In the genomic region with DNA sequence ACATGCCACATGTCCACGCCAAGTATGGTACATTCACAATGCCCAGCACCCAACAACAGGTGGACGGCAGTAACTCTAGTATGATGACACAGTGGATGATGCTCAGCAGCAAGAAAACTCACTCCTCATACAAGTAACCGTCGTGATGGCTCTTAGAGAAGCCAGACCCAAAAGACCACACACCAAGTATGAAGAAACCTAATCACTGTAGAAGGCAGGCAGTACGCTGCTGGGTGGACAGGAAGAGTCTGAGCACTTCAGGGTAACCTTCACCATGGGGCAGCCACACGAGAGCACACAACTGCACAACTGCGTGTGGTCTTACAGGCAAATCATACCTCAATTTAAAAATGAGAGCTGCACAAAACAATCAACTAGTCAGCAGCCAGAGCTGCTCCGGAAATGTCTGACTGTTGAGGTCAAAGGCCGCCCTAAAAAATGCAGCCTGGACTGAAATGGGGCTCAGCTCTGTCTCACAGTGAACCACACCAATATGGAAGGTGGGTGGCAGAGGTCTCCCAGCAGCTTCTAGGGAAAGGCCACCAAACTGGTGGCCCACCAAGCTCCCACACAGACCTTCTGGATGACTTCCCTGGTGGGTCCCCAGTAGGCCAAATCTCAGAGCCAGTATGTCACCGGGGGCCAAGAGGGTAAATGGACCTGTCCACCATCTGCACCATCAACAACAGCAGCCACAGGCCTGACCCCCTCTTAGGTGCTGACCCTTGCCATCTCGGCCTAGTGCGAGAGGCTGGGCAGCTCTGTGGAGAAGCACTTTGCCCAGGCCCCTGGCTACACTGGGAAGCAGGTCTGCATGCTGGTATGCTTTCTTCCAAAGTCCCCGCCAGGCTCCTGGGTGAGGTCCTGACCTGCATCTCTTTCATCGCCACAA, we compare ENCODE assay signal across 12 cellular contexts. TPM values are rescaled to one million over a fixed set of nuclear protein-coding genes. Genes with fewer than 3 reads are reported as not detected.
DNase-seq lines count a peak whose midpoint lies in the region; ATAC-seq, FAIRE-seq and TF ChIP-seq lines count a peak whose summit lies in the region.
"Had no signal": no experiment of that assay in that cellular context is flagged by ENCODE, and none has a peak within 500 bp of the region (broad histone marks: within the 10 kb centered on the region; RNA-seq: fewer than 3 reads in every experiment).

No MANE protein-coding gene starts in this region.

- H3K9me3 ChIP-seq in HCT116 (ENCODE audit: control insufficient read depth in 1 of 2, insufficient read depth in 1 of 2, low read depth in 1 of 2, low read length in 2 of 2), result no peaks in the 10 kb centered on the region
- no peaks in the 10 kb centered on the region for H3K9me3 ChIP-seq in kidney (ENCODE audit: control insufficient read depth in 1 of 2, low read length in 2 of 2)
- no peaks in the 10 kb centered on the region for H3K9me3 ChIP-seq in spleen

- DNase-seq in HCT116 (ENCODE audit: low read depth, low spot score), result no peak
- peak; percentile 65 for DNase-seq in brain microvascular endothelial cell
- DNase-seq in kidney, result peak; percentile 37
- peak; percentile 51 for DNase-seq in spleen
- DNase-seq in DMS53 (lab: John Stamatoyannopoulos, UW), result no peak
- DNase-seq in NCI-H1436 treated with DMSO at 0.1 percent for 48 hours (lab: John Stamatoyannopoulos, UW), result no peak
- DNase-seq in NCI-H226, result no peak
- DNase-seq: activated CD4-positive, alpha-beta T cell treated with anti-CD3 and anti-CD28 coated beads, Interleukin-2, amount 10 ng/mL, durations not matched to agents 7 days and 5 days; activated gamma-delta T cell; NCI-H1048; NCI-H526 had no signal

- in situ Hi-C loops in brain microvascular endothelial cell (cut with HindIII; ENCODE audit: low pct_ligation_motif_present, low sequenced_read_pairs), result no loop called here

- FAIRE-seq in kidney (lab: Jason Lieb, UNC), result no peak

- no peak overlapping the region for H3K9ac ChIP-seq in HCT116 (ENCODE audit: low read length)
- no peak overlapping the region for H3K9ac ChIP-seq in kidney (ENCODE audit: low read length in 2 of 2)

- TF ChIP-seq CTCF in HCT116 (IDR thresholded peaks at IDR 0.05 in 2 of 3, conservative IDR thresholded peaks at IDR 0.05 in 1 of 3; ENCODE audit: borderline replicate concordance in 1 of 3, insufficient read depth in 1 of 3, low read depth in 2 of 3, low read length in 2 of 3) (no peak), brain microvascular endothelial cell (IDR thresholded peaks at IDR 0.05; ENCODE audit: low read depth, low read length, missing control alignments) (no peak), kidney (IDR thresholded peaks at IDR 0.05; ENCODE audit: borderline replicate concordance, extremely low read depth, insufficient read depth) (no peak), spleen (IDR thresholded peaks at IDR 0.05 in 8 of 11, conservative IDR thresholded peaks at IDR 0.05 in 3 of 11) (no peak)

- CTCF ChIA-PET in HCT116 (lab: Charles Lee), result no interaction called here

- H3K79me2 ChIP-seq in HCT116 (ENCODE audit: insufficient read depth, low read length), result peaks cover 99% of the 10 kb centered on the region

- H3K27ac ChIP-seq in HCT116 (ENCODE audit: low read depth, low read length) (no peak overlapping the region; the same call in 1 of the 2 replicates), brain microvascular endothelial cell (peak overlapping the region; percentile 32), kidney (ENCODE audit: low read depth in 2 of 2, low read length in 2 of 2) (peak overlapping the region in 1 of 2 donors; percentile 65), spleen (peak overlapping the region in 7 of 8 donors; percentile 13 to 72 (median 44))

- WGBS in spleen, 5 donors, result 69 to 81% (median 79%) methylated on average over 12 to 14 of the region's 14 CpGs

- H4K20me1 ChIP-seq in HCT116 (ENCODE audit: insufficient read depth), result 0 out of 2 replicates have a peak, but pooled peaks cover 3% of the 10 kb centered on the region

- H3K36me3 ChIP-seq in HCT116 (ENCODE audit: control insufficient read depth in 1 of 2, insufficient read depth in 2 of 2, low read length in 2 of 2) (no peaks in the 10 kb centered on the region), brain microvascular endothelial cell (replicated peaks) (no peaks in the 10 kb centered on the region), kidney (ENCODE audit: control insufficient read depth in 1 of 2, insufficient read depth in 2 of 2, low read length in 2 of 2) (no peaks in the 10 kb centered on the region), spleen (no peaks in the 10 kb centered on the region)

- TF ChIP-seq POLR2A in HCT116 (IDR thresholded peaks at IDR 0.05; ENCODE audit: borderline replicate concordance, extremely low read depth, insufficient read depth, insufficient read length) (no peak), spleen (IDR thresholded peaks at IDR 0.05) (no peak)

- intact Hi-C loops in HCT116 (cut with micrococcal nuclease) (no loop called here), kidney (cut with DNase I) (no loop called here), spleen (cut with DNase I; ENCODE audit: low total_unique reads) (no loop called here)

- H3K27me3 ChIP-seq in HCT116 (ENCODE audit: insufficient read depth, low read length), result no peaks in the 10 kb centered on the region
- H3K27me3 ChIP-seq in brain microvascular endothelial cell (replicated peaks), result no peaks in the 10 kb centered on the region
- H3K27me3 ChIP-seq in spleen (replicated peaks in 1 of 7), result no peaks in the 10 kb centered on the region

- ATAC-seq in HCT116, result no peak
- ATAC-seq in HG03025 (IDR thresholded peaks at IDR 0.05; ENCODE audit: low FRiP score, unreplicated experiment), result no peak

- no peak overlapping the region for H2AFZ ChIP-seq in HCT116 (ENCODE audit: low read depth, low read length, poor library complexity, severe bottlenecking)

- H3K4me3 ChIP-seq in HCT116 (replicated peaks in 1 of 2; ENCODE audit: low read depth in 1 of 2, low read length in 2 of 2) (no peak overlapping the region), brain microvascular endothelial cell (ENCODE audit: low read depth, low read length) (no peak overlapping the region), kidney (ENCODE audit: low read length in 2 of 2) (no peak overlapping the region), spleen (no peak overlapping the region)

- H3K4me2 ChIP-seq in HCT116 (ENCODE audit: low read length), result peak overlapping the region; percentile 53

- RAD21 ChIA-PET in HCT116 (lab: Charles Lee; ENCODE audit: low non-redundant PET in 1 of 2, low total read pairs in 2 of 2, uncharacterized antibody in 2 of 2, unreplicated experiment in 2 of 2), result no interaction called here

- no TSS peak for BruUV-seq in HCT116 (replicated peaks; lab: Mats Ljungman, UMichigan)

- TF ChIP-seq RAD21 in HCT116 (IDR thresholded peaks at IDR 0.05; ENCODE audit: low read depth), result no peak

- no peaks in the 10 kb centered on the region for H3K9me2 ChIP-seq in HCT116 (ENCODE audit: insufficient read depth)

- H3K4me1 ChIP-seq in HCT116 (ENCODE audit: control insufficient read depth in 1 of 2, insufficient read depth in 2 of 2, low read length in 2 of 2), result peaks cover 19 to 41% of the 10 kb centered on the region in 2 experiments
- peaks cover 21 to 27% of the 10 kb centered on the region in 2 donors for H3K4me1 ChIP-seq in kidney (ENCODE audit: control insufficient read depth in 1 of 2, insufficient read depth in 1 of 2, low read depth in 1 of 2, low read length in 2 of 2)
- H3K4me1 ChIP-seq in spleen, result peaks cover 14 to 99% (median 87%) of the 10 kb centered on the region in 6 donors

- POLR2A ChIA-PET in HCT116 (lab: Charles Lee), result interaction anchor here (0.7 kb wide), 1 partner anchor 68 kb away, joined by 3 read pairs; no protein-coding TSS in a partner anchor

TF ChIP-seq in HCT116, 20 proteins besides CTCF, POLR2A, EP300 and RAD21:
- TF ChIP-seq EZH2phosphoT487 (IDR thresholded peaks at IDR 0.05; ENCODE audit: borderline replicate concordance) (no peak), CBX3 (IDR thresholded peaks at IDR 0.05; ENCODE audit: low read depth) (no peak), SIN3A (IDR thresholded peaks at IDR 0.05; ENCODE audit: low read depth) (no peak)

RNA-seq across cellular contexts. Expression of a gene that starts 17.8 kb away (rescaled TPM):
- 23.4 TPM for total RNA-seq in HCT116 (2021; ENCODE audit: unreplicated experiment)
- polyA plus RNA-seq in HCT116 (2012), result 12.9 and 16.0 TPM in 2 replicates
- 25.2 TPM for total RNA-seq in kidney
- polyA plus RNA-seq in kidney (ENCODE audit: insufficient read depth, low read depth, low replicate concordance), result 10.0 TPM
- 10 to 100 TPM; 30.6 to 55.7 (median 36.8) TPM for total RNA-seq in spleen
- 10 to 100 TPM in 2 of 3 donors, 1 to 10 TPM in 1; 9.4 to 12.0 (median 11.7) TPM for polyA plus RNA-seq in spleen

Comparison
In these comparisons a context has a peak if more than half of its experiments do, and no peak if none do; other contexts are left out.
1. DNase-seq: peak in brain microvascular endothelial cell (single experiment), kidney (single experiment) and spleen (single experiment); none in HCT116 (single experiment), DMS53 (single experiment), NCI-H1436 treated with DMSO at 0.1 percent for 48 hours (single experiment) and NCI-H226 (single experiment).